9 cellular contexts compared by ENCODE assay signal in genomic region chr9:115042781-115043509, GRCh38.
A peak's percentile ranks its signal among the peaks of the same experiment; 100 is the strongest.
DNase-seq lines count a peak whose midpoint lies in the region; ATAC-seq and TF ChIP-seq lines count a peak whose summit lies in the region.
"Had no signal": no experiment of that assay in that cellular context is flagged by ENCODE, and none has a peak within 500 bp of the region (broad histone marks: within the 10 kb centered on the region; RNA-seq: fewer than 3 reads in every experiment).

No MANE protein-coding gene starts in this region.

- peak; percentile 23 to 39 for DNase-seq in stimulated activated CD4-positive, alpha-beta T cell treated with anti-CD3 and anti-CD28 coated beads, Interleukin-2, amount 100 ng/mL, for 24 hours
- no peak for DNase-seq in stimulated activated CD4-positive, alpha-beta T cell treated with anti-CD3 and anti-CD28 coated beads, Interleukin-4, amount 100 ng/mL, for 1 hour
- DNase-seq in coronary artery (ENCODE audit: low spot score) = no peak
- no peak for DNase-seq in upper lobe of right lung
- no peak for DNase-seq in DMS153 treated with DMSO at 0.1 percent for 48 hours (lab: John Stamatoyannopoulos, UW; ENCODE audit: unreplicated experiment)
- DNase-seq: NCI-H2081 had no signal

- no peaks in the 10 kb centered on the region for H3K27me3 ChIP-seq in upper lobe of right lung

- intact Hi-C loops in upper lobe of right lung (cut with DNase I) = no loop called here

- H3K9me3 ChIP-seq in upper lobe of right lung = no peaks in the 10 kb centered on the region

- TF ChIP-seq CTCF in coronary artery (IDR thresholded peaks at IDR 0.05) = no peak
- no peak for TF ChIP-seq CTCF in upper lobe of right lung (IDR thresholded peaks at IDR 0.05)

- no peak for TF ChIP-seq POLR2A in GM18505 (IDR thresholded peaks at IDR 0.05; ENCODE audit: borderline replicate concordance, extremely low read depth, insufficient read depth, insufficient read length)

- ATAC-seq in HG03469 (IDR thresholded peaks at IDR 0.05; ENCODE audit: unreplicated experiment) = peak; percentile 85
- peak; percentile 89 for ATAC-seq in upper lobe of right lung
- no peak for ATAC-seq in GM18505 (IDR thresholded peaks at IDR 0.05; ENCODE audit: unreplicated experiment)
- ATAC-seq in GM18909 (IDR thresholded peaks at IDR 0.05; ENCODE audit: poor library complexity, unreplicated experiment) = no peak

- no peaks in the 10 kb centered on the region for H3K36me3 ChIP-seq in upper lobe of right lung

- no peak overlapping the region for H3K4me3 ChIP-seq in coronary artery
- no peak overlapping the region for H3K4me3 ChIP-seq in upper lobe of right lung

- H3K27ac ChIP-seq in coronary artery (peak overlapping the region; percentile 35 to 59), upper lobe of right lung (no peak overlapping the region)

- H3K4me1 ChIP-seq in upper lobe of right lung = no peaks in the 10 kb centered on the region

Comparison
In these comparisons a context has a peak if more than half of its experiments do, and no peak if none do; other contexts are left out.
1. DNase-seq: peak in stimulated activated CD4-positive, alpha-beta T cell treated with anti-CD3 and anti-CD28 coated beads, Interleukin-2, amount 100 ng/mL, for 24 hours (2 of 2); none in stimulated activated CD4-positive, alpha-beta T cell treated with anti-CD3 and anti-CD28 coated beads, Interleukin-4, amount 100 ng/mL, for 1 hour (single experiment), coronary artery (single experiment), upper lobe of right lung (single experiment) and DMS153 treated with DMSO at 0.1 percent for 48 hours (single experiment).
2. ATAC-seq: peak in HG03469 (single experiment) and upper lobe of right lung (single experiment); none in GM18505 (single experiment) and GM18909 (single experiment).